ENCODE assay signal across 8 cellular contexts in genomic region chr2:134917219-134917957, GRCh38. TPM values are rescaled to one million over a fixed set of nuclear protein-coding genes. Genes with fewer than 3 reads are reported as not detected.
A peak's percentile ranks its signal among the peaks of the same experiment; 100 is the strongest.
DNase-seq lines count a peak whose midpoint lies in the region; ATAC-seq and TF ChIP-seq lines count a peak whose summit lies in the region.

No MANE protein-coding gene starts in this region.

- H3K36me3 ChIP-seq in neural progenitor cell = no peaks in the 10 kb centered on the region

- peaks cover 12% of the 10 kb centered on the region for H3K27me3 Mint-ChIP-seq in neural progenitor cell (ENCODE audit: insufficient read depth, low read depth)

- H3K36me3 Mint-ChIP-seq in neural progenitor cell = peaks cover 4% of the 10 kb centered on the region

- peak overlapping the region; percentile 83 for H3K4me2 ChIP-seq in neural progenitor cell

- H3K79me2 ChIP-seq in neural progenitor cell (ENCODE audit: low read depth) = peaks cover 46% of the 10 kb centered on the region

- no peaks in the 10 kb centered on the region for H3K27me3 ChIP-seq in neural progenitor cell

- peak overlapping the region; percentile 68 for H3K4me3 ChIP-seq in epithelial cell of esophagus (ENCODE audit: low read length)
- H3K4me3 ChIP-seq in neural progenitor cell = peak overlapping the region; percentile 89

- H4K20me1 ChIP-seq in neural progenitor cell (ENCODE audit: low read depth) = peaks cover 29% of the 10 kb centered on the region

- H3K4me1 Mint-ChIP-seq in neural progenitor cell = peaks cover 18% of the 10 kb centered on the region

- no peak for ATAC-seq in activated CD4-positive, CD25-positive, alpha-beta regulatory T cell treated with anti-CD3 and anti-CD28 coated beads, Interleukin-2, amount 50 U/mL, for 24 hours
- ATAC-seq in HG03565 (IDR thresholded peaks at IDR 0.05; ENCODE audit: unreplicated experiment) = no peak

- no peaks in the 10 kb centered on the region for H3K9me3 ChIP-seq in neural progenitor cell (ENCODE audit: low read depth)

- H3K9me3 Mint-ChIP-seq in neural progenitor cell = peaks cover 16% of the 10 kb centered on the region

- H3K27ac ChIP-seq in VCaP = peak overlapping the region; percentile 97
- peak overlapping the region; percentile 98 for H3K27ac ChIP-seq in neural progenitor cell

- peak; percentile 42 for DNase-seq in activated CD4-positive, CD25-positive, alpha-beta regulatory T cell treated with anti-CD3 and anti-CD28 coated beads, Interleukin-2, amount 50 U/mL, for 72 hours
- DNase-seq in epithelial cell of esophagus (ENCODE audit: low read depth) = peak; percentile 9
- DNase-seq in neural progenitor cell (ENCODE audit: low spot score) = peak; percentile 11
- no peak for DNase-seq in iPS-NIHi11 (ENCODE audit: low spot score)
- DNase-seq in NCI-H774 (lab: John Stamatoyannopoulos, UW) = no peak

- peaks cover 14% of the 10 kb centered on the region for H3F3A ChIP-seq in neural progenitor cell (ENCODE audit: low read depth)

- H3K4me1 ChIP-seq in neural progenitor cell = peaks cover 17% of the 10 kb centered on the region

- TF ChIP-seq CTCF in VCaP (conservative IDR thresholded peaks at IDR 0.05) (no peak), epithelial cell of esophagus (IDR thresholded peaks at IDR 0.05; ENCODE audit: insufficient read depth, low read depth, low read length, missing control alignments) (no peak), neural progenitor cell (IDR thresholded peaks at IDR 0.05) (no peak)

- peak overlapping the region; percentile 85 for H3K27ac Mint-ChIP-seq in neural progenitor cell

- H3K4me3 Mint-ChIP-seq in neural progenitor cell = peak overlapping the region; percentile 95

- H2AFZ ChIP-seq in neural progenitor cell (replicated peaks) = peak overlapping the region; percentile 77

- H3K9ac ChIP-seq in neural progenitor cell = peak overlapping the region; percentile 40

RNA-seq across cellular contexts. Expression of gene CCNT2, which starts 1.2 kb away (rescaled TPM):
- 62.3 and 108 TPM in 2 replicates for total RNA-seq in neural progenitor cell (ENCODE audit: low replicate concordance)

Comparison
In these comparisons a context has a peak if more than half of its experiments do, and no peak if none do; other contexts are left out.
1. DNase-seq: peak in activated CD4-positive, CD25-positive, alpha-beta regulatory T cell treated with anti-CD3 and anti-CD28 coated beads, Interleukin-2, amount 50 U/mL, for 72 hours (single experiment), epithelial cell of esophagus (single experiment) and neural progenitor cell (single experiment); none in iPS-NIHi11 (single experiment) and NCI-H774 (single experiment).